ENCODE assay signal across 19 cellular contexts in genomic region chr6:170433163-170434095, GRCh38.
A peak's percentile ranks its signal among the peaks of the same experiment; 100 is the strongest.
DNase-seq lines count a peak whose midpoint lies in the region; ATAC-seq and TF ChIP-seq lines count a peak whose summit lies in the region.
"Had no signal": no experiment of that assay in that cellular context is flagged by ENCODE, and none has a peak within 500 bp of the region (broad histone marks: within the 10 kb centered on the region; RNA-seq: fewer than 3 reads in every experiment).

No MANE protein-coding gene starts in this region.

- peaks cover 7% of the 10 kb centered on the region for H3K4me1 Mint-ChIP-seq in endodermal cell
- peaks cover 13% of the 10 kb centered on the region for H3K4me1 Mint-ChIP-seq in osteocyte (ENCODE audit: unreplicated experiment)

- H3K27me3 Mint-ChIP-seq in endodermal cell (ENCODE audit: insufficient read depth): no peaks in the 10 kb centered on the region
- H3K27me3 Mint-ChIP-seq in osteocyte (ENCODE audit: unreplicated experiment): peaks cover 2% of the 10 kb centered on the region

- H3K9ac ChIP-seq in endodermal cell (ENCODE audit: extremely low read depth, low read length, poor library complexity, severe bottlenecking): no peak overlapping the region
- H3K9ac ChIP-seq: BLaER1 treated with 17β-estradiol and CSF1 and Interleukin-3, amounts not matched to agents 10 nM and 100 nM; GM23248; KMS-11 had no signal

- ATAC-seq in GM19463 (IDR thresholded peaks at IDR 0.05; ENCODE audit: unreplicated experiment): no peak
- ATAC-seq in GM21529 (IDR thresholded peaks at IDR 0.05; ENCODE audit: unreplicated experiment): no peak
- no peak for ATAC-seq in GM21390 (IDR thresholded peaks at IDR 0.05; ENCODE audit: unreplicated experiment)

- H3K27me3 ChIP-seq in right atrium auricular region (no peaks in the 10 kb centered on the region), endodermal cell (ENCODE audit: control insufficient read depth, insufficient read depth, low read length, poor library complexity, severe bottlenecking) (no peaks in the 10 kb centered on the region), vagina (no peaks in the 10 kb centered on the region)
- H3K27me3 ChIP-seq: BLaER1 treated with 17β-estradiol and CSF1 and Interleukin-3, amounts not matched to agents 10 nM and 100 nM; MG63; SJCRH30 had no signal

- H3K27ac Mint-ChIP-seq in endodermal cell (no peak overlapping the region), osteocyte (ENCODE audit: unreplicated experiment) (no peak overlapping the region)
- H3K27ac Mint-ChIP-seq: HFFc6 had no signal

- TF ChIP-seq CTCF in right atrium auricular region (IDR thresholded peaks at IDR 0.05) (no peak), endodermal cell (conservative IDR thresholded peaks at IDR 0.05) (no peak), osteocyte (IDR thresholded peaks at IDR 0.05) (no peak), vagina (IDR thresholded peaks at IDR 0.05) (no peak)

- no peaks in the 10 kb centered on the region for H3K36me3 ChIP-seq in right atrium auricular region
- H3K36me3 ChIP-seq in endodermal cell (ENCODE audit: control insufficient read depth, insufficient read depth, low read length): no peaks in the 10 kb centered on the region
- no peaks in the 10 kb centered on the region for H3K36me3 ChIP-seq in vagina
- H3K36me3 ChIP-seq: BLaER1 treated with 17β-estradiol and CSF1 and Interleukin-3, amounts not matched to agents 10 nM and 100 nM; MG63; SJCRH30 had no signal

- no peak for TF ChIP-seq POLR2A in vagina (IDR thresholded peaks at IDR 0.05)

- no peak overlapping the region for H3K27ac ChIP-seq in right atrium auricular region
- no peak overlapping the region for H3K27ac ChIP-seq in endodermal cell (ENCODE audit: low read depth, low read length)
- H3K27ac ChIP-seq in vagina: no peak overlapping the region
- H3K27ac ChIP-seq: BLaER1 treated with 17β-estradiol and CSF1 and Interleukin-3, amounts not matched to agents 10 nM and 100 nM; GM23248; KMS-11; SJCRH30 had no signal

- H3K4me1 ChIP-seq in right atrium auricular region (peaks cover 0 to 9% of the 10 kb centered on the region in 2 donors), endodermal cell (ENCODE audit: control insufficient read depth, insufficient read depth, low read length) (no peaks in the 10 kb centered on the region), vagina (no peaks in the 10 kb centered on the region)

- H3K4me3 ChIP-seq in right atrium auricular region: no peak overlapping the region
- no peak overlapping the region for H3K4me3 ChIP-seq in endodermal cell (ENCODE audit: low read length)
- H3K4me3 ChIP-seq in vagina: no peak overlapping the region
- H3K4me3 ChIP-seq: BLaER1 treated with 17β-estradiol and CSF1 and Interleukin-3, amounts not matched to agents 10 nM and 100 nM; GM23248; MG63; SJCRH30 had no signal

- H3K36me3 Mint-ChIP-seq in endodermal cell (ENCODE audit: low read depth): no peaks in the 10 kb centered on the region
- peaks cover 3% of the 10 kb centered on the region for H3K36me3 Mint-ChIP-seq in osteocyte (ENCODE audit: unreplicated experiment)

- H3K4me3 Mint-ChIP-seq in endodermal cell (no peak overlapping the region), osteocyte (ENCODE audit: unreplicated experiment) (no peak overlapping the region)
- H3K4me3 Mint-ChIP-seq: HFFc6 had no signal

- intact Hi-C loops in cardiac septum (cut with DNase I): no loop called here
- intact Hi-C loops in vagina (cut with DNase I): no loop called here

- WGBS in endodermal cell (ENCODE audit: insufficient coverage in 1 of 2, insufficient read length in 1 of 2), 2 experiments: 89 to 97% methylated on average over 7 to 17 of the region's 17 CpGs

- peaks cover 12% of the 10 kb centered on the region for H3K9me3 Mint-ChIP-seq in endodermal cell
- peaks cover 4% of the 10 kb centered on the region for H3K9me3 Mint-ChIP-seq in osteocyte (ENCODE audit: unreplicated experiment)
- H3K9me3 Mint-ChIP-seq: HFFc6 had no signal

- DNase-seq in right atrium auricular region (ENCODE audit: low spot score) (peak; percentile 40), cardiac septum (ENCODE audit: low spot score) (no peak), endodermal cell (peak; percentile 44), osteocyte (ENCODE audit: extremely low spot score, unreplicated experiment) (peak; percentile 57), vagina (ENCODE audit: extremely low spot score in 2 of 2) (peak; percentile 82 to 87)
- DNase-seq: DMS 273 treated with DMSO at 0.1 percent for 48 hours, EL, GM23248, HFFc6, MG63, NCI-H1105, NCI-H2171 treated with DMSO at 0.1 percent for 48 hours, NCI-H510A had no signal

- H3K9me3 ChIP-seq in right atrium auricular region (peaks cover 0 to 12% of the 10 kb centered on the region in 2 donors), endodermal cell (ENCODE audit: control insufficient read depth, low read length) (peaks cover 6% of the 10 kb centered on the region), vagina (no peaks in the 10 kb centered on the region)
